10 cellular contexts compared by ENCODE assay signal in genomic region chr17:78184868-78185267, GRCh38. TPM values are rescaled to one million over a fixed set of nuclear protein-coding genes. Genes with fewer than 3 reads are reported as not detected.
DNase-seq lines count a peak whose midpoint lies in the region; ATAC-seq and TF ChIP-seq lines count a peak whose summit lies in the region.
"Had no signal": no experiment of that assay in that cellular context is flagged by ENCODE, and none has a peak within 500 bp of the region (broad histone marks: within the 10 kb centered on the region; RNA-seq: fewer than 3 reads in every experiment).

No MANE protein-coding gene starts in this region.

- TF ChIP-seq CTCF in liver (IDR thresholded peaks at IDR 0.05; ENCODE audit: low read depth, low read length, missing input control), result no peak

- H3K27me3 ChIP-seq in liver (ENCODE audit: control insufficient read depth in 4 of 4, insufficient read depth in 4 of 4, low read length in 3 of 4), result no peaks in the 10 kb centered on the region
- H3K27me3 ChIP-seq: tibial nerve had no signal

- peak overlapping the region in 2 of 3 donors; percentile 37 to 46 for H3K4me3 ChIP-seq in liver (ENCODE audit: low read depth in 1 of 3, low read length in 3 of 3)
- H3K4me3 ChIP-seq: tibial nerve had no signal

- H3K27ac Mint-ChIP-seq in stimulated activated naive CD8-positive, alpha-beta T cell treated with anti-CD3 and anti-CD28 coated beads, Interleukin-15, Interleukin-2, amounts not matched to agents 100 ng/mL and 50 ng/mL, for 24 hours, result peak overlapping the region; percentile 61
- H3K27ac Mint-ChIP-seq in activated naive CD8-positive, alpha-beta T cell treated with anti-CD3 and anti-CD28 coated beads for 36 hours, result no peak overlapping the region
- H3K27ac Mint-ChIP-seq in naive thymus-derived CD8-positive, alpha-beta T cell, result peak overlapping the region in 2 of 10 donors; percentile 6 to 31
- H3K27ac Mint-ChIP-seq: CD8-positive, alpha-beta T cell had no signal

- peak overlapping the region in 1 of 2 donors; percentile 48 for H3K9ac ChIP-seq in liver (ENCODE audit: low read depth in 1 of 2, low read length in 2 of 2)

- no peaks in the 10 kb centered on the region for H3K9me3 ChIP-seq in liver (ENCODE audit: control insufficient read depth in 4 of 4, low read length in 3 of 4)
- H3K9me3 ChIP-seq: tibial nerve had no signal

- peaks cover 13 to 45% (median 35%) of the 10 kb centered on the region in 4 donors for H3K4me1 ChIP-seq in liver (ENCODE audit: control insufficient read depth in 4 of 4, insufficient read depth in 4 of 4, low read length in 3 of 4)

- 32% methylated on average over 9 of the region's 9 CpGs for WGBS in liver

- H3K4me3 Mint-ChIP-seq in stimulated activated naive CD8-positive, alpha-beta T cell treated with anti-CD3 and anti-CD28 coated beads, Interleukin-15, Interleukin-2, amounts not matched to agents 100 ng/mL and 50 ng/mL, for 24 hours, result peak overlapping the region; percentile 97
- H3K4me3 Mint-ChIP-seq in activated naive CD8-positive, alpha-beta T cell treated with anti-CD3 and anti-CD28 coated beads for 36 hours, result peak overlapping the region; percentile 88
- H3K4me3 Mint-ChIP-seq in naive thymus-derived CD8-positive, alpha-beta T cell, result peak overlapping the region in 3 of 10 donors; percentile 0 to 7 (median 4)
- H3K4me3 Mint-ChIP-seq: CD8-positive, alpha-beta T cell had no signal

- H3K36me3 ChIP-seq in liver (ENCODE audit: control insufficient read depth in 4 of 4, insufficient read depth in 3 of 4, low read depth in 1 of 4, low read length in 3 of 4), result no peaks in the 10 kb centered on the region

- no peak for DNase-seq in stimulated activated naive CD8-positive, alpha-beta T cell treated with anti-CD3 and anti-CD28 coated beads, Interleukin-15, Interleukin-2, amounts not matched to agents 100 U/mL and 50 U/mL, for 24 hours
- DNase-seq in activated naive CD8-positive, alpha-beta T cell treated with anti-CD3 and anti-CD28 coated beads for 36 hours, result no peak
- no peak for DNase-seq in stimulated activated CD4-positive, alpha-beta T cell treated with anti-CD3 and anti-CD28 coated beads, Interleukin-2, amount 100 ng/mL, for 24 hours
- DNase-seq in naive thymus-derived CD8-positive, alpha-beta T cell, result no peak
- DNase-seq: CD8-positive, alpha-beta T cell had no signal

- POLR2A ChIA-PET in naive thymus-derived CD8-positive, alpha-beta T cell (lab: Charles Lee), result no interaction called here

- ATAC-seq in stimulated activated naive CD8-positive, alpha-beta T cell treated with anti-CD3 and anti-CD28 coated beads, Interleukin-15, Interleukin-2, amounts not matched to agents 100 U/mL and 50 U/mL, for 24 hours, result no peak
- ATAC-seq in GM21515 (IDR thresholded peaks at IDR 0.05; ENCODE audit: unreplicated experiment), result no peak
- ATAC-seq in naive thymus-derived CD8-positive, alpha-beta T cell, result no peak
- ATAC-seq in GM19467 (IDR thresholded peaks at IDR 0.05; ENCODE audit: unreplicated experiment), result no peak
- ATAC-seq: CD8-positive, alpha-beta T cell had no signal

- peak in 1 of 2 donors; percentile 36 for TF ChIP-seq RAD21 in liver (IDR thresholded peaks at IDR 0.05)

- peaks cover 44% of the 10 kb centered on the region for H3K36me3 Mint-ChIP-seq in stimulated activated naive CD8-positive, alpha-beta T cell treated with anti-CD3 and anti-CD28 coated beads, Interleukin-15, Interleukin-2, amounts not matched to agents 100 ng/mL and 50 ng/mL, for 24 hours (ENCODE audit: low read depth)
- peaks cover 40% of the 10 kb centered on the region for H3K36me3 Mint-ChIP-seq in activated naive CD8-positive, alpha-beta T cell treated with anti-CD3 and anti-CD28 coated beads for 36 hours
- no peaks in the 10 kb centered on the region for H3K36me3 Mint-ChIP-seq in naive thymus-derived CD8-positive, alpha-beta T cell
- H3K36me3 Mint-ChIP-seq: CD8-positive, alpha-beta T cell had no signal

- H3K4me1 Mint-ChIP-seq in stimulated activated naive CD8-positive, alpha-beta T cell treated with anti-CD3 and anti-CD28 coated beads, Interleukin-15, Interleukin-2, amounts not matched to agents 100 ng/mL and 50 ng/mL, for 24 hours (ENCODE audit: low read depth), result peaks cover 42% of the 10 kb centered on the region
- H3K4me1 Mint-ChIP-seq in activated naive CD8-positive, alpha-beta T cell treated with anti-CD3 and anti-CD28 coated beads for 36 hours, result peaks cover 18% of the 10 kb centered on the region
- peaks cover 9 to 23% (median 13%) of the 10 kb centered on the region in 4 donors for H3K4me1 Mint-ChIP-seq in naive thymus-derived CD8-positive, alpha-beta T cell

- H3K27me3 Mint-ChIP-seq in stimulated activated naive CD8-positive, alpha-beta T cell treated with anti-CD3 and anti-CD28 coated beads, Interleukin-15, Interleukin-2, amounts not matched to agents 100 ng/mL and 50 ng/mL, for 24 hours, result no peaks in the 10 kb centered on the region
- no peaks in the 10 kb centered on the region for H3K27me3 Mint-ChIP-seq in activated naive CD8-positive, alpha-beta T cell treated with anti-CD3 and anti-CD28 coated beads for 36 hours
- no peaks in the 10 kb centered on the region for H3K27me3 Mint-ChIP-seq in naive thymus-derived CD8-positive, alpha-beta T cell

- H3K9me3 Mint-ChIP-seq in stimulated activated naive CD8-positive, alpha-beta T cell treated with anti-CD3 and anti-CD28 coated beads, Interleukin-15, Interleukin-2, amounts not matched to agents 100 ng/mL and 50 ng/mL, for 24 hours, result no peaks in the 10 kb centered on the region
- no peaks in the 10 kb centered on the region for H3K9me3 Mint-ChIP-seq in activated naive CD8-positive, alpha-beta T cell treated with anti-CD3 and anti-CD28 coated beads for 36 hours
- H3K9me3 Mint-ChIP-seq in naive thymus-derived CD8-positive, alpha-beta T cell, result no peaks in the 10 kb centered on the region
- H3K9me3 Mint-ChIP-seq: CD8-positive, alpha-beta T cell had no signal

- peak overlapping the region; percentile 73 to 80 for H3K27ac ChIP-seq in liver (ENCODE audit: low read depth in 1 of 2, low read length in 2 of 2)
- H3K27ac ChIP-seq: tibial nerve had no signal

TF ChIP-seq in liver, 16 proteins besides CTCF, POLR2A, EP300 and RAD21 (continues in another document):
- TF ChIP-seq ATF3 (IDR thresholded peaks at IDR 0.05) (peak; percentile 50), FOXA2 (IDR thresholded peaks at IDR 0.05) (peak; percentile 42), FOXA1 (IDR thresholded peaks at IDR 0.05) (peak; percentile 54), ZBTB33 (IDR thresholded peaks at IDR 0.05) (peak; percentile 36), RXRA (IDR thresholded peaks at IDR 0.05) (peak; percentile 88 to 93)

RNA-seq across cellular contexts. Expression of gene TK1, which starts 2.0 kb away (rescaled TPM):
- 100 to 1,000 TPM; 144 to 150 TPM for total RNA-seq in activated naive CD8-positive, alpha-beta T cell treated with anti-CD3 and anti-CD28 coated beads for 36 hours
- total RNA-seq in liver, result 10 to 100 TPM in 1 of 2 donors, under 1 TPM in 1; 0.84 to 97.6 TPM
- polyA plus RNA-seq in liver, result 10 to 100 TPM in 1 of 2 donors, 1 to 10 TPM in 1; 5.9 to 14.2 TPM
- total RNA-seq in naive thymus-derived CD8-positive, alpha-beta T cell, result not detected
- 1 to 10 TPM in 1 of 3 donors, under 1 TPM in 1, not detected in 1; 0.18 to 1.1 TPM for polyA plus RNA-seq in naive thymus-derived CD8-positive, alpha-beta T cell

RNA-seq across cellular contexts. Expression of gene AFMID, which starts 2.3 kb away (rescaled TPM):
- 10 to 100 TPM; 32.7 to 36.2 TPM for total RNA-seq in activated naive CD8-positive, alpha-beta T cell treated with anti-CD3 and anti-CD28 coated beads for 36 hours
- total RNA-seq in liver, result 100 to 1,000 TPM in 1 of 2 donors, 10 to 100 TPM in 1; 73.4 to 201 TPM
- polyA plus RNA-seq in liver, result 100 to 1,000 TPM; 112 to 165 TPM
- 1 to 10 TPM; 1.8 to 2.4 TPM for total RNA-seq in naive thymus-derived CD8-positive, alpha-beta T cell
- polyA plus RNA-seq in naive thymus-derived CD8-positive, alpha-beta T cell, result 1 to 10 TPM in 2 of 3 donors, under 1 TPM in 1; 0.41 to 1.7 (median 1.6) TPM

RNA-seq across cellular contexts. Expression of gene SYNGR2, which starts 16.5 kb away (rescaled TPM):
- 100 to 1,000 TPM; 126 to 127 TPM for total RNA-seq in activated naive CD8-positive, alpha-beta T cell treated with anti-CD3 and anti-CD28 coated beads for 36 hours
- total RNA-seq in liver, result 10 to 100 TPM; 27.9 to 33.6 TPM
- 10 to 100 TPM; 76.8 to 84.7 TPM for polyA plus RNA-seq in liver
- 10 to 100 TPM; 58.1 to 66.6 TPM for total RNA-seq in naive thymus-derived CD8-positive, alpha-beta T cell
- polyA plus RNA-seq in naive thymus-derived CD8-positive, alpha-beta T cell, result 100 to 1,000 TPM in 1 of 3 donors, 10 to 100 TPM in 2; 88.4 to 108 (median 92.1) TPM

RNA-seq across cellular contexts. Expression of gene BIRC5, which starts 29.2 kb away (rescaled TPM):
- 100 to 1,000 TPM in 1 of 2 experiments, 10 to 100 TPM in 1; 92.4 to 102 TPM for total RNA-seq in activated naive CD8-positive, alpha-beta T cell treated with anti-CD3 and anti-CD28 coated beads for 36 hours
- 10 to 100 TPM in 1 of 2 donors, under 1 TPM in 1; 0.42 to 73.2 TPM for total RNA-seq in liver
- polyA plus RNA-seq in liver, result 1 to 10 TPM; 2.2 to 3.9 TPM
- under 1 TPM in 1 of 2 experiments, not detected in 1; 0.30 TPM for total RNA-seq in naive thymus-derived CD8-positive, alpha-beta T cell
- polyA plus RNA-seq in naive thymus-derived CD8-positive, alpha-beta T cell, result not detected

RNA-seq across cellular contexts. Expression of gene C17orf99, which starts 38.7 kb away (rescaled TPM):
- not detected for total RNA-seq in activated naive CD8-positive, alpha-beta T cell treated with anti-CD3 and anti-CD28 coated beads for 36 hours
- 10 to 100 TPM in 1 of 2 donors, not detected in 1; 98.3 TPM for total RNA-seq in liver
- not detected for polyA plus RNA-seq in liver
- total RNA-seq in naive thymus-derived CD8-positive, alpha-beta T cell, result under 1 TPM in 1 of 2 experiments, not detected in 1; 0.60 TPM
- not detected for polyA plus RNA-seq in naive thymus-derived CD8-positive, alpha-beta T cell
- total RNA-seq: CD8-positive, alpha-beta T cell; tibial nerve had no signal

Comparison
In these comparisons a context has a peak if more than half of its experiments do, and no peak if none do; other contexts are left out.
1. RNA of gene AFMID, which starts 2.3 kb away (total RNA-seq): 73.4 to 201 TPM in liver and 32.7 to 36.2 TPM in activated naive CD8-positive, alpha-beta T cell treated with anti-CD3 and anti-CD28 coated beads for 36 hours; 1.8 to 2.4 TPM in naive thymus-derived CD8-positive, alpha-beta T cell; every median in the first group is over 4 times any median in the second.